18 cellular contexts compared by ENCODE assay signal in the genomic region with DNA sequence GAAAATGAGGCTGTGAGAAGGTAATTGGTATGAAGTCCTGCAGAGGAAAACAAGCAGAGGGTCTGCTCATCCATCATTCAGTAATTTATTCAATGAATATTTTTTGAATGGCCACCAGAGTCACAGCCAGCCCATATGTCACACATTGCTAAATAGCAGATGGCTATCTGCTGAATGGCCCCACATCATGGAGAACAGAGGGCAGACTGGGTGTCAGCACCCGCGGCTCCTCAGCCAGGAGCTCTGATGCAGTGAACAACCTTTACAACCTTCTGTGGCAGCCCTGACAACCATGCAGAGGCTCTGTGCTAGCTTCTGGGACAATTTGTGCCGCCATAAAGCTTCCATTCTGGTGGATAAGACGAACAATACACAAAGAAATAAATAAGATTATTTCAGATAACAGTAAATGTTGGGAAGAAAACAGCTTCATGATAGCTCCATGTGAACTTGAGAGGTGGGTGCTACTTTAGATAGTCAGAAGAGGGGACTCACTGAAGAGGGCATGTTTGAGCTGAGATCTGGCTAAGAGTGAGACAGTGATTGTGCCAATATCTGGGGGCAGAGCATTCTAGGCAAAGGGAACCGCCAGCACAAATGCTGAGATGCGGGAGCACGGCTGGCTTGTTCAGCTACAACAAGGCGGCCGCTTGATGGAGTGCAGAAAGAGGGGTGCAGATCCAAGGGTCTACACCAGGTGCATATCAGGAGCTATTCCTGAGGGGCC. TPM values are rescaled to one million over a fixed set of nuclear protein-coding genes. Genes with fewer than 3 reads are reported as not detected.
DNase-seq lines count a peak whose midpoint lies in the region; ATAC-seq, FAIRE-seq and TF ChIP-seq lines count a peak whose summit lies in the region.
"Had no signal": no experiment of that assay in that cellular context is flagged by ENCODE, and none has a peak within 500 bp of the region (broad histone marks: within the 10 kb centered on the region; RNA-seq: fewer than 3 reads in every experiment).

No MANE protein-coding gene starts in this region.

- intact Hi-C loops in K562 (cut with micrococcal nuclease) (no loop called here), thyroid gland (cut with DNase I) (no loop called here), esophagus muscularis mucosa (cut with DNase I) (no loop called here)

- WGBS in K562 (ENCODE audit: insufficient coverage, low coverage, missing lambda C conversion rate): 4% methylated on average over 9 of the region's 9 CpGs
- 90 to 91% methylated on average over 9 of the region's 9 CpGs for WGBS in thyroid gland, 2 donors
- 89% methylated on average over 8 of the region's 9 CpGs for WGBS in esophagus muscularis mucosa

- peak; percentile 35 for FAIRE-seq in K562 (lab: Jason Lieb, UNC)
- FAIRE-seq: HepG2 had no signal

- peaks cover 11% of the 10 kb centered on the region for H4K20me1 ChIP-seq in K562 (replicated peaks; ENCODE audit: control insufficient read depth, insufficient read depth, low read length)

- peaks cover 48 to 85% of the 10 kb centered on the region in 2 experiments for H3K27me3 ChIP-seq in K562 (ENCODE audit: control insufficient read depth in 2 of 2, insufficient read depth in 2 of 2, low read length in 2 of 2)
- no peaks in the 10 kb centered on the region for H3K27me3 ChIP-seq in thyroid gland
- H3K27me3 ChIP-seq in HAP-1 (ENCODE audit: low read depth): peaks cover 16% of the 10 kb centered on the region
- peaks cover 0 to 10% (median 0%) of the 10 kb centered on the region in 4 donors for H3K27me3 ChIP-seq in esophagus muscularis mucosa
- H3K27me3 ChIP-seq: SJSA1 had no signal

- TF ChIP-seq POLR2A in K562 (conservative IDR thresholded peaks at IDR 0.05) (no peak), thyroid gland (IDR thresholded peaks at IDR 0.05) (no peak), esophagus muscularis mucosa (IDR thresholded peaks at IDR 0.05; ENCODE audit: low read depth) (no peak)

- no peak for TF ChIP-seq RAD21 in K562 (CRISPR knock-in tag; conservative IDR thresholded peaks at IDR 0.05 in 1 of 2, IDR thresholded peaks at IDR 0.05 in 1 of 2)

- H3K36me3 ChIP-seq in K562 (ENCODE audit: control insufficient read depth, insufficient read depth, low read length) (no peaks in the 10 kb centered on the region), thyroid gland (no peaks in the 10 kb centered on the region), HAP-1 (replicated peaks) (no peaks in the 10 kb centered on the region), esophagus muscularis mucosa (no peaks in the 10 kb centered on the region)
- H3K36me3 ChIP-seq: SJSA1 had no signal

- POLR2A ChIA-PET in K562 (lab: Yijun Ruan, JAX): interaction anchor here (0.6 to 1.0 kb wide), 4 partner anchors 11 to 222 kb away, joined by 3 to 5 read pairs (median 4); no protein-coding TSS in a partner anchor

- TF ChIP-seq CTCF in K562 (IDR thresholded peaks at IDR 0.05 in 2 of 3, conservative IDR thresholded peaks at IDR 0.05 in 1 of 3; ENCODE audit: insufficient read depth in 2 of 3, low read depth in 1 of 3, low read length in 3 of 3): no peak
- no peak for TF ChIP-seq CTCF in thyroid gland (IDR thresholded peaks at IDR 0.05)
- no peak for TF ChIP-seq CTCF in esophagus muscularis mucosa (IDR thresholded peaks at IDR 0.05)

- no peak overlapping the region for H3K4me2 ChIP-seq in K562 (ENCODE audit: insufficient read depth, low read length)

- H3K4me1 ChIP-seq in K562 (replicated peaks in 1 of 2; ENCODE audit: control insufficient read depth in 2 of 2, insufficient read depth in 2 of 2, low read length in 2 of 2) (peaks cover 0 to 16% of the 10 kb centered on the region in 2 experiments; a peak in 3 of 5 replicates), thyroid gland (peaks cover 19 to 40% of the 10 kb centered on the region in 2 donors), HAP-1 (no peaks in the 10 kb centered on the region), esophagus muscularis mucosa (peaks cover 0 to under 1% (median 0%) of the 10 kb centered on the region in 4 donors)
- H3K4me1 ChIP-seq: SJSA1 had no signal

- H3K79me2 ChIP-seq in K562 (ENCODE audit: control insufficient read depth, insufficient read depth, low read length): no peaks in the 10 kb centered on the region

- no peak overlapping the region for H2AFZ ChIP-seq in K562 (ENCODE audit: low read depth, low read length)

- no peak overlapping the region for H3K9ac ChIP-seq in K562 (ENCODE audit: insufficient read depth in 1 of 2, low read depth in 2 of 2, low read length in 2 of 2)

- in situ Hi-C loops in K562 (cut with MboI): no loop called here
- in situ Hi-C loops in HAP-1 (cut with MboI; ENCODE audit: low sequenced_read_pairs): no loop called here

- ATAC-seq in K562 (no peak), GM18519 (IDR thresholded peaks at IDR 0.05; ENCODE audit: low FRiP score, unreplicated experiment) (no peak)
- ATAC-seq: HepG2, PC-3 had no signal

- H3K4me3 ChIP-seq in K562: no peak overlapping the region
- H3K4me3 ChIP-seq in thyroid gland (replicated peaks in 1 of 3): no peak overlapping the region
- no peak overlapping the region for H3K4me3 ChIP-seq in HAP-1
- H3K4me3 ChIP-seq in esophagus muscularis mucosa: no peak overlapping the region
- H3K4me3 ChIP-seq: SJSA1 had no signal

- TF ChIP-seq EP300 in K562 (IDR thresholded peaks at IDR 0.05; ENCODE audit: low read length) (no peak), esophagus muscularis mucosa (IDR thresholded peaks at IDR 0.05) (no peak)

- no TSS peak for BruUV-seq in K562 (replicated peaks; lab: Mats Ljungman, UMichigan)

- DNase-seq in NCI-H1694 (lab: John Stamatoyannopoulos, UW) (peak; percentile 15), K562 (ENCODE audit: extremely low read depth in 1 of 4, low spot score in 3 of 4) (no peak), inferior parietal cortex (ENCODE audit: extremely low spot score) (peak; percentile 9), thyroid gland (no peak), HAP-1 (ENCODE audit: low spot score in 2 of 2) (no peak), esophagus muscularis mucosa (ENCODE audit: extremely low spot score) (no peak)
- DNase-seq: ACHN, DMS153, H7, Karpas-422, MM.1S, NCI-H1105 treated with DMSO at 0.1 percent for 48 hours, NCI-H1930, PC-3 had no signal

- H3K9me3 ChIP-seq in K562 (replicated peaks; ENCODE audit: control insufficient read depth, insufficient read depth, low read depth, low read length): no peaks in the 10 kb centered on the region
- H3K9me3 ChIP-seq in thyroid gland: no peaks in the 10 kb centered on the region
- H3K9me3 ChIP-seq in HAP-1: no peaks in the 10 kb centered on the region
- no peaks in the 10 kb centered on the region for H3K9me3 ChIP-seq in esophagus muscularis mucosa
- H3K9me3 ChIP-seq: SJSA1 had no signal

- H3K27ac ChIP-seq in K562 (ENCODE audit: extremely low read depth, low read depth, low read length) (no peak overlapping the region), thyroid gland (peak overlapping the region in 2 of 3 donors; percentile 20 to 44), esophagus muscularis mucosa (replicated peaks in 1 of 4) (no peak overlapping the region)
- H3K27ac ChIP-seq: SJSA1 had no signal

- H3K9me1 ChIP-seq in K562 (ENCODE audit: control insufficient read depth, insufficient read depth, low read length): peaks cover 3% of the 10 kb centered on the region

- CTCF ChIA-PET in K562 (lab: Yijun Ruan, JAX; ENCODE audit: low intra/inter-chr PET ratio): no interaction called here

RNA-seq across cellular contexts. Expression of a gene that starts 2.8 kb away (rescaled TPM):
- total RNA-seq in K562 (2011; cell fraction: chromatin; rRNA removed; ENCODE audit: low replicate concordance): not detected in 2 replicates
- not detected in 2 replicates for total RNA-seq in K562 (2011; cell fraction: nucleolus; rRNA removed)
- total RNA-seq in K562 (2011; cell fraction: nucleoplasm; rRNA removed): not detected in 2 replicates
- not detected in 2 replicates for total RNA-seq in K562 (2014; rRNA removed)
- not detected in 2 replicates for total RNA-seq in K562 (2014; rRNA removed; fragmentation: Illumina TruSeq; extraction: Trizol)
- total RNA-seq in K562 (2015; rRNA removed; fragmentation: Illumina TruSeq; extraction: Trizol): not detected in 2 replicates
- total RNA-seq in K562 (2021): not detected in 2 replicates
- not detected in 2 replicates for polyA plus RNA-seq in K562 (2011; rRNA removed)
- not detected in 2 replicates for polyA plus RNA-seq in K562 (2011; cell fraction: cytosol; rRNA removed)
- not detected in 2 replicates for polyA plus RNA-seq in K562 (2011; cell fraction: nucleus; rRNA removed)
- 0.06 TPM in 1 of 2 replicates, not detected in the other for polyA plus RNA-seq in K562 (2012)
- not detected in 2 replicates for polyA plus RNA-seq in K562 (2014; fragmentation: Illumina TruSeq; extraction: Trizol)
- polyA plus RNA-seq in K562 (2014; fragmentation: Nextera tagmentation; extraction: Ambion mirVana): not detected
- 0.21 TPM in 1 of 2 replicates, not detected in the other for polyA plus RNA-seq in K562 (2014; rRNA removed)
- polyA minus RNA-seq in K562 (2011; rRNA and poly(A)+ RNA removed): not detected in 2 replicates
- not detected in 2 replicates for polyA minus RNA-seq in K562 (2011; cell fraction: cytosol; rRNA and poly(A)+ RNA removed)
- not detected in 2 replicates for polyA minus RNA-seq in K562 (2011; cell fraction: nucleus; rRNA and poly(A)+ RNA removed)
- 10 to 100 TPM; 22.7 to 49.7 (median 36.3) TPM for total RNA-seq in thyroid gland
- not detected for total RNA-seq in esophagus muscularis mucosa
- total RNA-seq: SJSA1 had no signal
- polyA plus RNA-seq: BJ had no signal

RNA-seq across cellular contexts. Expression of a gene that starts 12.6 kb away (rescaled TPM):
- 0.46 and 3.1 TPM in 2 replicates for total RNA-seq in K562 (2011; cell fraction: chromatin; rRNA removed; ENCODE audit: low replicate concordance)
- total RNA-seq in K562 (2011; cell fraction: nucleolus; rRNA removed): 1.6 and 4.2 TPM in 2 replicates
- total RNA-seq in K562 (2011; cell fraction: nucleoplasm; rRNA removed): 0.81 and 2.3 TPM in 2 replicates
- total RNA-seq in K562 (2014; rRNA removed) (0.14 and 0.16 TPM in 2 replicates), K562 (2014; rRNA removed; fragmentation: Illumina TruSeq; extraction: Trizol) (not detected in 2 replicates), K562 (2015; rRNA removed; fragmentation: Illumina TruSeq; extraction: Trizol) (0.04 TPM in 1 of 2 replicates, not detected in the other), K562 (2021) (0.20 and 0.31 TPM in 2 replicates), thyroid gland (10 to 100 TPM; 30.6 to 65.1 (median 47.7) TPM), esophagus muscularis mucosa (10 to 100 TPM; 16.2 to 51.1 (median 32.6) TPM)
- polyA plus RNA-seq in K562 (2011; rRNA removed) (0.32 and 0.49 TPM in 2 replicates), K562 (2014; fragmentation: Illumina TruSeq; extraction: Trizol) (0.07 and 0.17 TPM in 2 replicates), K562 (2014; fragmentation: Nextera tagmentation; extraction: Ambion mirVana) (not detected), K562 (2014; rRNA removed) (0.08 and 0.66 TPM in 2 replicates)
- polyA plus RNA-seq in K562 (2011; cell fraction: cytosol; rRNA removed): 0.09 and 1.1 TPM in 2 replicates
- 0.59 and 3.8 TPM in 2 replicates for polyA plus RNA-seq in K562 (2011; cell fraction: nucleus; rRNA removed)
- 0.30 and 0.54 TPM in 2 replicates for polyA plus RNA-seq in K562 (2012)
- polyA minus RNA-seq in K562 (2011; rRNA and poly(A)+ RNA removed): 1.2 TPM in 1 of 2 replicates, not detected in the other
- polyA minus RNA-seq in K562 (2011; cell fraction: cytosol; rRNA and poly(A)+ RNA removed): 1.4 TPM in 1 of 2 replicates, not detected in the other
- polyA minus RNA-seq in K562 (2011; cell fraction: nucleus; rRNA and poly(A)+ RNA removed): 0.67 and 0.94 TPM in 2 replicates
- polyA plus RNA-seq: BJ had no signal

RNA-seq across cellular contexts. Expression of a gene that starts 18.4 kb away (rescaled TPM):
- 0.21 and 0.30 TPM in 2 replicates for total RNA-seq in K562 (2011; cell fraction: chromatin; rRNA removed; ENCODE audit: low replicate concordance)
- 0.33 and 0.53 TPM in 2 replicates for total RNA-seq in K562 (2011; cell fraction: nucleolus; rRNA removed)
- total RNA-seq in K562 (2011; cell fraction: nucleoplasm; rRNA removed): 0.37 and 0.76 TPM in 2 replicates
- not detected in 2 replicates for total RNA-seq in K562 (2014; rRNA removed)
- not detected in 2 replicates for total RNA-seq in K562 (2014; rRNA removed; fragmentation: Illumina TruSeq; extraction: Trizol)
- not detected in 2 replicates for total RNA-seq in K562 (2015; rRNA removed; fragmentation: Illumina TruSeq; extraction: Trizol)
- 0.45 TPM in 1 of 2 replicates, not detected in the other for total RNA-seq in K562 (2021)
- 0.08 and 0.35 TPM in 2 replicates for polyA plus RNA-seq in K562 (2011; rRNA removed)
- polyA plus RNA-seq in K562 (2011; cell fraction: cytosol; rRNA removed): 0.42 and 0.58 TPM in 2 replicates
- 1.0 and 1.2 TPM in 2 replicates for polyA plus RNA-seq in K562 (2011; cell fraction: nucleus; rRNA removed)
- polyA plus RNA-seq in K562 (2012): 0.13 and 1.1 TPM in 2 replicates
- 0.07 TPM in 1 of 2 replicates, not detected in the other for polyA plus RNA-seq in K562 (2014; fragmentation: Illumina TruSeq; extraction: Trizol)
- polyA plus RNA-seq in K562 (2014; fragmentation: Nextera tagmentation; extraction: Ambion mirVana): not detected
- polyA plus RNA-seq in K562 (2014; rRNA removed): 0.67 TPM in 1 of 2 replicates, not detected in the other
- not detected in 2 replicates for polyA minus RNA-seq in K562 (2011; rRNA and poly(A)+ RNA removed)
- polyA minus RNA-seq in K562 (2011; cell fraction: cytosol; rRNA and poly(A)+ RNA removed): not detected in 2 replicates
- not detected in 2 replicates for polyA minus RNA-seq in K562 (2011; cell fraction: nucleus; rRNA and poly(A)+ RNA removed)
- total RNA-seq in thyroid gland: 100 to 1,000 TPM in 2 of 4 donors, 10 to 100 TPM in 2; 50.8 to 127 (median 89.8) TPM
- total RNA-seq in esophagus muscularis mucosa: under 1 TPM in 2 of 4 donors, not detected in 2; 0.26 to 0.40 TPM
- total RNA-seq: HepG2, SJSA1 had no signal

RNA-seq across cellular contexts. Expression of a gene that starts 49.4 kb away (rescaled TPM):
- not detected in 2 replicates for total RNA-seq in K562 (2011; cell fraction: chromatin; rRNA removed; ENCODE audit: low replicate concordance)
- total RNA-seq in K562 (2011; cell fraction: nucleolus; rRNA removed): not detected in 2 replicates
- total RNA-seq in K562 (2011; cell fraction: nucleoplasm; rRNA removed): not detected in 2 replicates
- total RNA-seq in K562 (2014; rRNA removed) (not detected in 2 replicates), K562 (2014; rRNA removed; fragmentation: Illumina TruSeq; extraction: Trizol) (not detected in 2 replicates), K562 (2015; rRNA removed; fragmentation: Illumina TruSeq; extraction: Trizol) (not detected in 2 replicates), K562 (2021) (not detected in 2 replicates), thyroid gland (under 1 TPM in 2 of 4 donors, not detected in 2; 0.22 to 0.29 TPM), esophagus muscularis mucosa (under 1 TPM in 2 of 4 donors, not detected in 2; 0.13 to 0.63 TPM)
- polyA plus RNA-seq in K562 (2011; rRNA removed) (not detected in 2 replicates), K562 (2014; fragmentation: Illumina TruSeq; extraction: Trizol) (not detected in 2 replicates), K562 (2014; fragmentation: Nextera tagmentation; extraction: Ambion mirVana) (not detected), K562 (2014; rRNA removed) (not detected in 2 replicates)
- polyA plus RNA-seq in K562 (2011; cell fraction: cytosol; rRNA removed): not detected in 2 replicates
- not detected in 2 replicates for polyA plus RNA-seq in K562 (2011; cell fraction: nucleus; rRNA removed)
- polyA plus RNA-seq in K562 (2012): not detected in 2 replicates
- not detected in 2 replicates for polyA minus RNA-seq in K562 (2011; rRNA and poly(A)+ RNA removed)
- not detected in 2 replicates for polyA minus RNA-seq in K562 (2011; cell fraction: cytosol; rRNA and poly(A)+ RNA removed)
- not detected in 2 replicates for polyA minus RNA-seq in K562 (2011; cell fraction: nucleus; rRNA and poly(A)+ RNA removed)
- total RNA-seq: H7, HepG2, PC-3, SJSA1 had no signal
- polyA plus RNA-seq: BJ, HepG2 had no signal

Comparison
In these comparisons a context has a peak if more than half of its experiments do, and no peak if none do; other contexts are left out.
1. DNase-seq: peak in NCI-H1694 (single experiment) and inferior parietal cortex (single experiment); none in K562 (0 of 4), thyroid gland (0 of 2), HAP-1 (0 of 2) and esophagus muscularis mucosa (single experiment).
2. H3K27ac ChIP-seq: peak in thyroid gland (2 of 3); none in K562 (single experiment) and esophagus muscularis mucosa (0 of 4).
3. RNA of a gene that starts 2.8 kb away (total RNA-seq): 22.7 to 49.7 TPM in thyroid gland; not detected in esophagus muscularis mucosa and not detected in K562; every median in the first group is over 10 times any median in the second.
4. RNA of a gene that starts 18.4 kb away (total RNA-seq): 50.8 to 127 TPM in thyroid gland; 0.26 to 0.40 TPM in esophagus muscularis mucosa and 0.21 to 0.76 TPM in K562; every median in the first group is over 10 times any median in the second.